1 cellular context compared by ENCODE assay signal in genomic region chr12:122752464-122753212, GRCh38.
A peak's percentile ranks its signal among the peaks of the same experiment; 100 is the strongest.
TF ChIP-seq lines count a peak whose summit lies in the region.

Gene DENR, plus strand, starts transcription at chr12:122752824. Its CDS starts 878 bp downstream, at chr12:122753702.

TF ChIP-seq in K562, 482 proteins besides CTCF, POLR2A, EP300 and RAD21 (continued from another document):
- TF ChIP-seq SIN3B (IDR thresholded peaks at IDR 0.05; ENCODE audit: low read depth) (peak; percentile 72), E2F6 (IDR thresholded peaks at IDR 0.05; ENCODE audit: borderline replicate concordance in 1 of 2, extremely low read depth in 1 of 2, insufficient read depth in 1 of 2, insufficient read length in 1 of 2, low read depth in 1 of 2, low read length in 1 of 2, poor library complexity in 1 of 2, severe bottlenecking in 1 of 2) (peak in 1 of 2 experiments; percentile 75), HNRNPLL (IDR thresholded peaks at IDR 0.05; ENCODE audit: low read depth, low read length, poor library complexity, severe bottlenecking) (peak; percentile 97), HBP1 (CRISPR knock-in tag; IDR thresholded peaks at IDR 0.05) (no peak), WHSC1 (IDR thresholded peaks at IDR 0.05; ENCODE audit: low read length) (no peak), JUN (IDR thresholded peaks at IDR 0.05; ENCODE audit: borderline replicate concordance, low read depth, low read length) (no peak), JUN (CRISPR knock-in tag; IDR thresholded peaks at IDR 0.05; ENCODE audit: borderline replicate concordance) (no peak), SMARCB1 (IDR thresholded peaks at IDR 0.05; ENCODE audit: insufficient read length, low read depth) (no peak), CCNT2 (IDR thresholded peaks at IDR 0.05; ENCODE audit: borderline replicate concordance, extremely low read depth, insufficient read length, low read depth, low read length) (peak; percentile 90), SMARCE1 (IDR thresholded peaks at IDR 0.05) (no peak), ZNF79 (CRISPR knock-in tag; IDR thresholded peaks at IDR 0.05; ENCODE audit: low read depth) (no peak), HDAC2 (IDR thresholded peaks at IDR 0.05) (peak; percentile 18; the same call in 1 of the 2 replicates), CXXC5 (CRISPR knock-in tag; IDR thresholded peaks at IDR 0.05) (peak; percentile 98), NR2C2 (CRISPR knock-in tag; IDR thresholded peaks at IDR 0.05) (no peak), NR2C2 (tag; IDR thresholded peaks at IDR 0.05) (peak; percentile 38; the same call in 1 of the 2 replicates), ZNF121 (CRISPR knock-in tag; conservative IDR thresholded peaks at IDR 0.05) (no peak), EZH2 (IDR thresholded peaks at IDR 0.05; ENCODE audit: borderline replicate concordance, low read depth, low read length) (no peak), DIDO1 (tag; IDR thresholded peaks at IDR 0.05; ENCODE audit: low read depth) (peak; percentile 63; the same call in 1 of the 2 replicates), TFE3 (CRISPR knock-in tag; IDR thresholded peaks at IDR 0.05) (0 out of 2 replicates have a peak, but pooled peaks have one; percentile 1), CEBPZ (IDR thresholded peaks at IDR 0.05; ENCODE audit: borderline replicate concordance, low read depth, low read length) (0 out of 2 replicates have a peak, but pooled peaks have one; percentile 20), NELFE (IDR thresholded peaks at IDR 0.05; ENCODE audit: insufficient read depth, insufficient read length) (no peak), MTA1 (IDR thresholded peaks at IDR 0.05; ENCODE audit: borderline replicate concordance) (0 out of 2 replicates have a peak, but pooled peaks have one; percentile 27), ARID3B (CRISPR knock-in tag; IDR thresholded peaks at IDR 0.05; ENCODE audit: borderline replicate concordance) (no peak), SNIP1 (IDR thresholded peaks at IDR 0.05; ENCODE audit: low read depth) (no peak), SRSF1 (IDR thresholded peaks at IDR 0.05; ENCODE audit: low read depth, low read length) (no peak), OTX1 (CRISPR knock-in tag; IDR thresholded peaks at IDR 0.05) (0 out of 2 replicates have a peak, but pooled peaks have one; percentile 5), CBX2 (IDR thresholded peaks at IDR 0.05; ENCODE audit: insufficient read depth, low read length, poor library complexity, severe bottlenecking) (no peak), ZNF740 (CRISPR knock-in tag; IDR thresholded peaks at IDR 0.05) (no peak), ZNF740 (tag; IDR thresholded peaks at IDR 0.05) (no peak), MAFK (IDR thresholded peaks at IDR 0.05; ENCODE audit: low read length) (0 out of 2 replicates have a peak, but pooled peaks have one; percentile 41), RBM34 (IDR thresholded peaks at IDR 0.05; ENCODE audit: borderline replicate concordance, insufficient read depth, low read length) (no peak), FIP1L1 (IDR thresholded peaks at IDR 0.05; ENCODE audit: low read depth, low read length, poor library complexity, severe bottlenecking) (peak; percentile 57), BRF1 (IDR thresholded peaks at IDR 0.05; ENCODE audit: borderline replicate concordance, extremely low read depth, insufficient read length) (no peak), GATAD2A (IDR thresholded peaks at IDR 0.05) (no peak), ZNF76 (CRISPR knock-in tag; IDR thresholded peaks at IDR 0.05; ENCODE audit: borderline replicate concordance) (no peak), GTF3C2 (IDR thresholded peaks at IDR 0.05; ENCODE audit: borderline replicate concordance, extremely low read depth, insufficient read length) (no peak), HDAC8 (tag; IDR thresholded peaks at IDR 0.05) (no peak), E4F1 (CRISPR knock-in tag; IDR thresholded peaks at IDR 0.05; ENCODE audit: borderline replicate concordance) (no peak), FOXO4 (CRISPR knock-in tag; IDR thresholded peaks at IDR 0.05) (no peak), ZNF133 (CRISPR knock-in tag; IDR thresholded peaks at IDR 0.05) (no peak), TCF7 (IDR thresholded peaks at IDR 0.05; ENCODE audit: borderline replicate concordance) (peak; percentile 33; the same call in 1 of the 2 replicates)
